Comparison of ENCODE assay signal across 19 cellular contexts in genomic region chr2:133658020-133658903, GRCh38.
DNase-seq lines count a peak whose midpoint lies in the region; ATAC-seq and TF ChIP-seq lines count a peak whose summit lies in the region.
"Had no signal": no experiment of that assay in that cellular context is flagged by ENCODE, and none has a peak within 500 bp of the region (broad histone marks: within the 10 kb centered on the region; RNA-seq: fewer than 3 reads in every experiment).

No MANE protein-coding gene starts in this region.

- H2BK15ac ChIP-seq in neuronal stem cell (ENCODE audit: low read length) = no peak overlapping the region

- peak overlapping the region; percentile 27 for H2BK12ac ChIP-seq in neuronal stem cell (ENCODE audit: low read length)

- H3K4me3 ChIP-seq in endodermal cell (ENCODE audit: low read length) (no peak overlapping the region), neuronal stem cell (ENCODE audit: low read length in 2 of 2) (no peak overlapping the region), uterus (no peak overlapping the region), gastrocnemius medialis (no peak overlapping the region)
- H3K4me3 ChIP-seq: SK-N-MC, stomach, upper lobe of left lung had no signal

- no peaks in the 10 kb centered on the region for H3K79me1 ChIP-seq in neuronal stem cell (ENCODE audit: low read depth, low read length)

- H3K36me3 Mint-ChIP-seq in endodermal cell (ENCODE audit: low read depth) = no peaks in the 10 kb centered on the region
- H3K36me3 Mint-ChIP-seq: brain had no signal

- H4K91ac ChIP-seq in neuronal stem cell (ENCODE audit: low read depth, low read length, poor library complexity) = no peak overlapping the region

- H3K4me3 Mint-ChIP-seq in endodermal cell = no peak overlapping the region
- H3K4me3 Mint-ChIP-seq: activated naive CD4-positive, alpha-beta T cell treated with anti-CD3 and anti-CD28 coated beads for 36 hours; brain; CD4-positive, alpha-beta T cell had no signal

- H3K4me1 Mint-ChIP-seq in endodermal cell = peaks cover 22% of the 10 kb centered on the region

- no peak overlapping the region for H2AFZ ChIP-seq in neuronal stem cell (ENCODE audit: low read length)

- H2AK5ac ChIP-seq in neuronal stem cell (ENCODE audit: low read depth, low read length) = no peak overlapping the region

- no peak overlapping the region for H3K27ac Mint-ChIP-seq in endodermal cell
- H3K27ac Mint-ChIP-seq: activated naive CD4-positive, alpha-beta T cell treated with anti-CD3 and anti-CD28 coated beads for 36 hours; brain; CD4-positive, alpha-beta T cell had no signal

- H3K9me3 Mint-ChIP-seq in endodermal cell = no peaks in the 10 kb centered on the region

- H3K4me1 ChIP-seq in endodermal cell (ENCODE audit: control insufficient read depth, insufficient read depth, low read length) (peaks cover 6% of the 10 kb centered on the region), neuronal stem cell (ENCODE audit: control insufficient read depth in 2 of 2, insufficient read depth in 1 of 2, low read depth in 1 of 2, low read length in 2 of 2) (peaks cover 0 to 6% of the 10 kb centered on the region in 2 donors), uterus (no peaks in the 10 kb centered on the region), gastrocnemius medialis (no peaks in the 10 kb centered on the region)
- H3K4me1 ChIP-seq: stomach, upper lobe of left lung had no signal

- TF ChIP-seq POLR2A in uterus (IDR thresholded peaks at IDR 0.05) (no peak), gastrocnemius medialis (IDR thresholded peaks at IDR 0.05) (no peak)

- H3K9ac ChIP-seq in endodermal cell (ENCODE audit: extremely low read depth, low read length, poor library complexity, severe bottlenecking) = no peak overlapping the region
- H3K9ac ChIP-seq in neuronal stem cell (ENCODE audit: low read depth, low read length, poor library complexity) = peak overlapping the region; percentile 47

- H3K14ac ChIP-seq in neuronal stem cell (ENCODE audit: low read length) = no peak overlapping the region

- TF ChIP-seq CTCF in endodermal cell (conservative IDR thresholded peaks at IDR 0.05) = no peak
- TF ChIP-seq CTCF in uterus (IDR thresholded peaks at IDR 0.05) = no peak
- TF ChIP-seq CTCF in gastrocnemius medialis (IDR thresholded peaks at IDR 0.05 in 4 of 5, conservative IDR thresholded peaks at IDR 0.05 in 1 of 5) = no peak

- peak; percentile 8 for DNase-seq in ELF-1 (ENCODE audit: low read depth, low spot score)
- peak; percentile 66 for DNase-seq in endodermal cell
- peak; percentile 14 for DNase-seq in neuronal stem cell (ENCODE audit: low spot score)
- DNase-seq in HT-29 (ENCODE audit: low spot score) = no peak
- no peak for DNase-seq in uterus
- no peak for DNase-seq in gastrocnemius medialis
- DNase-seq: activated CD4-positive, alpha-beta T cell treated with anti-CD3 and anti-CD28 coated beads for 48 hours; activated naive CD4-positive, alpha-beta T cell treated with anti-CD3 and anti-CD28 coated beads for 36 hours; CD4-positive, alpha-beta T cell; dorsolateral prefrontal cortex; NCI-H1694 treated with DMSO at 0.1 percent for 48 hours; NCI-H446 treated with DMSO at 0.1 percent for 48 hours; right cardiac atrium; stomach; upper lobe of left lung had no signal

- intact Hi-C loops in uterus (cut with DNase I; ENCODE audit: low total_unique reads) = no loop called here
- intact Hi-C loops in gastrocnemius medialis (cut with DNase I; ENCODE audit: low total_unique reads) = no loop called here

- no peak overlapping the region for H2BK5ac ChIP-seq in neuronal stem cell (ENCODE audit: low read length)

- H3K27me3 ChIP-seq in endodermal cell (ENCODE audit: control insufficient read depth, insufficient read depth, low read length, poor library complexity, severe bottlenecking) (peaks cover 3% of the 10 kb centered on the region), neuronal stem cell (ENCODE audit: control insufficient read depth in 3 of 3, insufficient read depth in 3 of 3, low read depth in 1 of 3, low read length in 3 of 3) (no peaks in the 10 kb centered on the region), uterus (no peaks in the 10 kb centered on the region), gastrocnemius medialis (no peaks in the 10 kb centered on the region)
- H3K27me3 ChIP-seq: dorsolateral prefrontal cortex, stomach, upper lobe of left lung had no signal

- no peaks in the 10 kb centered on the region for H3K36me3 ChIP-seq in endodermal cell (ENCODE audit: control insufficient read depth, insufficient read depth, low read length)
- peaks cover 0 to 74% of the 10 kb centered on the region in 2 donors for H3K36me3 ChIP-seq in neuronal stem cell (replicated peaks in 1 of 2; ENCODE audit: control insufficient read depth in 2 of 2, insufficient read depth in 2 of 2, low read length in 2 of 2)
- H3K36me3 ChIP-seq in uterus = no peaks in the 10 kb centered on the region
- H3K36me3 ChIP-seq in gastrocnemius medialis = no peaks in the 10 kb centered on the region
- H3K36me3 ChIP-seq: stomach, upper lobe of left lung had no signal

- no peak overlapping the region for H3K4me2 ChIP-seq in neuronal stem cell (ENCODE audit: insufficient read depth, low read length, poor library complexity, severe bottlenecking)

- H3K27ac ChIP-seq in endodermal cell (ENCODE audit: low read depth, low read length) (no peak overlapping the region), neuronal stem cell (replicated peaks; ENCODE audit: low read length) (no peak overlapping the region), uterus (no peak overlapping the region), gastrocnemius medialis (no peak overlapping the region)
- H3K27ac ChIP-seq: SK-N-MC, stomach, upper lobe of left lung had no signal

- no peak overlapping the region for H3K23ac ChIP-seq in neuronal stem cell (ENCODE audit: low read depth, low read length, poor library complexity)

- in situ Hi-C loops in gastrocnemius medialis (cut with MboI; ENCODE audit: low sequenced_read_pairs in 4 of 4) = no loop called here

- no peak overlapping the region for H2BK120ac ChIP-seq in neuronal stem cell (ENCODE audit: low read depth, low read length)

- H3K27me3 Mint-ChIP-seq in endodermal cell (ENCODE audit: insufficient read depth) = peaks cover 2% of the 10 kb centered on the region
- H3K27me3 Mint-ChIP-seq: CD4-positive, alpha-beta T cell had no signal

- 69 to 80% methylated on average over 5 to 11 of the region's 11 CpGs for WGBS in endodermal cell (ENCODE audit: insufficient coverage in 1 of 2, insufficient read length in 1 of 2), 2 experiments
- WGBS in neuronal stem cell (ENCODE audit: extremely low coverage in 2 of 2, insufficient read length in 2 of 2, insufficient replicate concordance in 1 of 2), 2 donors = no CpG with 5 or more reads among the region's 11 CpGs

- H3K4ac ChIP-seq in neuronal stem cell (ENCODE audit: low read length) = no peak overlapping the region

- no peak overlapping the region for H4K8ac ChIP-seq in neuronal stem cell (ENCODE audit: low read depth, low read length)

- ATAC-seq in gastrocnemius medialis = no peak
- no peak for ATAC-seq in HG02571 (IDR thresholded peaks at IDR 0.05; ENCODE audit: unreplicated experiment)
- ATAC-seq: right cardiac atrium had no signal

- peak overlapping the region; percentile 78 for H3K18ac ChIP-seq in neuronal stem cell (ENCODE audit: low read length)

- H3K9me3 ChIP-seq in endodermal cell (ENCODE audit: control insufficient read depth, low read length) = no peaks in the 10 kb centered on the region
- H3K9me3 ChIP-seq in neuronal stem cell (replicated peaks in 1 of 2; ENCODE audit: control insufficient read depth in 2 of 2, insufficient read depth in 1 of 2, low read depth in 1 of 2, low read length in 2 of 2) = peaks cover 0 to 75% of the 10 kb centered on the region in 2 donors
- H3K9me3 ChIP-seq in uterus = no peaks in the 10 kb centered on the region
- no peaks in the 10 kb centered on the region for H3K9me3 ChIP-seq in gastrocnemius medialis
- H3K9me3 ChIP-seq: stomach, upper lobe of left lung had no signal

TF ChIP-seq in PFSK-1, 5 proteins besides CTCF, POLR2A, EP300 and RAD21:
- TF ChIP-seq SIN3A (IDR thresholded peaks at IDR 0.05; ENCODE audit: borderline replicate concordance, insufficient read depth, low read length) = 0 out of 2 replicates have a peak, but pooled peaks have one; percentile 22
- 0 out of 4 replicates have a peak, but pooled peaks of 1 of the 2 experiments have one; percentile 18 for TF ChIP-seq REST (IDR thresholded peaks at IDR 0.05; ENCODE audit: insufficient read depth in 1 of 2, low read depth in 2 of 2, low read length in 2 of 2)
- no peak for TF ChIP-seq POLR2AphosphoS5 (IDR thresholded peaks at IDR 0.05; ENCODE audit: low read depth, low read length)
- peak; percentile 24 for TF ChIP-seq FOXP2 (optimal IDR thresholded peaks at IDR 0.05; ENCODE audit: borderline replicate concordance, extremely low read depth, extremely low read length, insufficient read depth)
- no peak for TF ChIP-seq TAF1 (IDR thresholded peaks at IDR 0.05; ENCODE audit: borderline replicate concordance, insufficient read depth, low read length)

Comparison
In these comparisons a context has a peak if more than half of its experiments do, and no peak if none do; other contexts are left out.
1. DNase-seq: peak in ELF-1 (single experiment), endodermal cell (single experiment) and neuronal stem cell (single experiment); none in HT-29 (single experiment), uterus (0 of 2) and gastrocnemius medialis (0 of 2).